1 cellular context compared by ENCODE assay signal in the genomic region with DNA sequence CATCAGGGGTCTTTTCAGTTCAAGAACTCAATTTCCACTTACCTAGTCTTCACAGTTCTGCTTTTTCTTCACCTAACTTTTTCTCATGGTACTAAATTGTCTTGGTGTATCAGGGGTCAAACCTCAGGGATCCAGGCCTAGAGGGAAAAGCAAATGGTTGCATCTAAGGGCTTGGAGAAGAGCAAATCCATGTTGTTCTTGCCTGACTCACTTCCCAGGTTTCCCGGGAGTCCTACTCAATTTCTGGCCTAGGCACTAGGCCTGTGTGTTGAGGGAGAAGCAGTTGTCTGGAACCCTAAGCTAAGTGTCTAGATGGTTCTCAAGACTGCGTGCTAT.
TF ChIP-seq lines count a peak whose summit lies in the region.

No MANE protein-coding gene starts in this region.

TF ChIP-seq in GM23338, 12 proteins besides CTCF, POLR2A, EP300 and RAD21 (continued from another document):
- TF ChIP-seq, protein P1, sequence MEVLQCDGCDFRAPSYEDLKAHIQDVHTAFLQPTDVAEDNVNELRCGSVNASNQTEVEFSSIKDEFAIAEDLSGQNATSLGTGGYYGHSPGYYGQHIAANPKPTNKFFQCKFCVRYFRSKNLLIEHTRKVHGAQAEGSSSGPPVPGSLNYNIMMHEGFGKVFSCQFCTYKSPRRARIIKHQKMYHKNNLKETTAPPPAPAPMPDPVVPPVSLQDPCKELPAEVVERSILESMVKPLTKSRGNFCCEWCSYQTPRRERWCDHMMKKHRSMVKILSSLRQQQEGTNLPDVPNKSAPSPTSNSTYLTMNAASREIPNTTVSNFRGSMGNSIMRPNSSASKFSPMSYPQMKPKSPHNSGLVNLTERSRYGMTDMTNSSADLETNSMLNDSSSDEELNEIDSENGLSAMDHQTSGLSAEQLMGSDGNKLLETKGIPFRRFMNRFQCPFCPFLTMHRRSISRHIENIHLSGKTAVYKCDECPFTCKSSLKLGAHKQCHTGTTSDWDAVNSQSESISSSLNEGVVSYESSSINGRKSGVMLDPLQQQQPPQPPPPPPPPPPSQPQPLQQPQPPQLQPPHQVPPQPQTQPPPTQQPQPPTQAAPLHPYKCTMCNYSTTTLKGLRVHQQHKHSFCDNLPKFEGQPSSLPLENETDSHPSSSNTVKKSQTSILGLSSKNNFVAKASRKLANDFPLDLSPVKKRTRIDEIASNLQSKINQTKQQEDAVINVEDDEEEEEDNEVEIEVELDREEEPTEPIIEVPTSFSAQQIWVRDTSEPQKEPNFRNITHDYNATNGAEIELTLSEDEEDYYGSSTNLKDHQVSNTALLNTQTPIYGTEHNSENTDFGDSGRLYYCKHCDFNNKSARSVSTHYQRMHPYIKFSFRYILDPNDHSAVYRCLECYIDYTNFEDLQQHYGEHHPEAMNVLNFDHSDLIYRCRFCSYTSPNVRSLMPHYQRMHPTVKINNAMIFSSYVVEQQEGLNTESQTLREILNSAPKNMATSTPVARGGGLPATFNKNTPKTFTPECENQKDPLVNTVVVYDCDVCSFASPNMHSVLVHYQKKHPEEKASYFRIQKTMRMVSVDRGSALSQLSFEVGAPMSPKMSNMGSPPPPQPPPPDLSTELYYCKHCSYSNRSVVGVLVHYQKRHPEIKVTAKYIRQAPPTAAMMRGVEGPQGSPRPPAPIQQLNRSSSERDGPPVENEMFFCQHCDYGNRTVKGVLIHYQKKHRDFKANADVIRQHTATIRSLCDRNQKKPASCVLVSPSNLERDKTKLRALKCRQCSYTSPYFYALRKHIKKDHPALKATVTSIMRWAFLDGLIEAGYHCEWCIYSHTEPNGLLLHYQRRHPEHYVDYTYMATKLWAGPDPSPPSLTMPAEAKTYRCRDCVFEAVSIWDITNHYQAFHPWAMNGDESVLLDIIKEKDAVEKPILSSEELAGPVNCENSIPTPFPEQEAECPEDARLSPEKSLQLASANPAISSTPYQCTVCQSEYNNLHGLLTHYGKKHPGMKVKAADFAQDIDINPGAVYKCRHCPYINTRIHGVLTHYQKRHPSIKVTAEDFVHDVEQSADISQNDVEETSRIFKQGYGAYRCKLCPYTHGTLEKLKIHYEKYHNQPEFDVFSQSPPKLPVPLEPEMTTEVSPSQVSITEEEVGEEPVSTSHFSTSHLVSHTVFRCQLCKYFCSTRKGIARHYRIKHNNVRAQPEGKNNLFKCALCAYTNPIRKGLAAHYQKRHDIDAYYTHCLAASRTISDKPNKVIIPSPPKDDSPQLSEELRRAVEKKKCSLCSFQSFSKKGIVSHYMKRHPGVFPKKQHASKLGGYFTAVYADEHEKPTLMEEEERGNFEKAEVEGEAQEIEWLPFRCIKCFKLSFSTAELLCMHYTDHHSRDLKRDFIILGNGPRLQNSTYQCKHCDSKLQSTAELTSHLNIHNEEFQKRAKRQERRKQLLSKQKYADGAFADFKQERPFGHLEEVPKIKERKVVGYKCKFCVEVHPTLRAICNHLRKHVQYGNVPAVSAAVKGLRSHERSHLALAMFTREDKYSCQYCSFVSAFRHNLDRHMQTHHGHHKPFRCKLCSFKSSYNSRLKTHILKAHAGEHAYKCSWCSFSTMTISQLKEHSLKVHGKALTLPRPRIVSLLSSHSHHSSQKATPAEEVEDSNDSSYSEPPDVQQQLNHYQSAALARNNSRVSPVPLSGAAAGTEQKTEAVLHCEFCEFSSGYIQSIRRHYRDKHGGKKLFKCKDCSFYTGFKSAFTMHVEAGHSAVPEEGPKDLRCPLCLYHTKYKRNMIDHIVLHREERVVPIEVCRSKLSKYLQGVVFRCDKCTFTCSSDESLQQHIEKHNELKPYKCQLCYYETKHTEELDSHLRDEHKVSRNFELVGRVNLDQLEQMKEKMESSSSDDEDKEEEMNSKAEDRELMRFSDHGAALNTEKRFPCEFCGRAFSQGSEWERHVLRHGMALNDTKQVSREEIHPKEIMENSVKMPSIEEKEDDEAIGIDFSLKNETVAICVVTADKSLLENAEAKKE (CRISPR knock-in tag; IDR thresholded peaks at IDR 0.05) = no peak
- TF ChIP-seq, protein P2, sequence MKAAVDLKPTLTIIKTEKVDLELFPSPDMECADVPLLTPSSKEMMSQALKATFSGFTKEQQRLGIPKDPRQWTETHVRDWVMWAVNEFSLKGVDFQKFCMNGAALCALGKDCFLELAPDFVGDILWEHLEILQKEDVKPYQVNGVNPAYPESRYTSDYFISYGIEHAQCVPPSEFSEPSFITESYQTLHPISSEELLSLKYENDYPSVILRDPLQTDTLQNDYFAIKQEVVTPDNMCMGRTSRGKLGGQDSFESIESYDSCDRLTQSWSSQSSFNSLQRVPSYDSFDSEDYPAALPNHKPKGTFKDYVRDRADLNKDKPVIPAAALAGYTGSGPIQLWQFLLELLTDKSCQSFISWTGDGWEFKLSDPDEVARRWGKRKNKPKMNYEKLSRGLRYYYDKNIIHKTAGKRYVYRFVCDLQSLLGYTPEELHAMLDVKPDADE (IDR thresholded peaks at IDR 0.05) = no peak
- no peak for TF ChIP-seq JUNB (IDR thresholded peaks at IDR 0.05; ENCODE audit: unreplicated experiment)
- no peak for TF ChIP-seq STAT1 (IDR thresholded peaks at IDR 0.05; ENCODE audit: unreplicated experiment)
- TF ChIP-seq ZNF114 (CRISPR knock-in tag; IDR thresholded peaks at IDR 0.05) = no peak
- TF ChIP-seq NANOG (IDR thresholded peaks at IDR 0.05; ENCODE audit: borderline replicate concordance) = no peak
